In the genomic region with DNA sequence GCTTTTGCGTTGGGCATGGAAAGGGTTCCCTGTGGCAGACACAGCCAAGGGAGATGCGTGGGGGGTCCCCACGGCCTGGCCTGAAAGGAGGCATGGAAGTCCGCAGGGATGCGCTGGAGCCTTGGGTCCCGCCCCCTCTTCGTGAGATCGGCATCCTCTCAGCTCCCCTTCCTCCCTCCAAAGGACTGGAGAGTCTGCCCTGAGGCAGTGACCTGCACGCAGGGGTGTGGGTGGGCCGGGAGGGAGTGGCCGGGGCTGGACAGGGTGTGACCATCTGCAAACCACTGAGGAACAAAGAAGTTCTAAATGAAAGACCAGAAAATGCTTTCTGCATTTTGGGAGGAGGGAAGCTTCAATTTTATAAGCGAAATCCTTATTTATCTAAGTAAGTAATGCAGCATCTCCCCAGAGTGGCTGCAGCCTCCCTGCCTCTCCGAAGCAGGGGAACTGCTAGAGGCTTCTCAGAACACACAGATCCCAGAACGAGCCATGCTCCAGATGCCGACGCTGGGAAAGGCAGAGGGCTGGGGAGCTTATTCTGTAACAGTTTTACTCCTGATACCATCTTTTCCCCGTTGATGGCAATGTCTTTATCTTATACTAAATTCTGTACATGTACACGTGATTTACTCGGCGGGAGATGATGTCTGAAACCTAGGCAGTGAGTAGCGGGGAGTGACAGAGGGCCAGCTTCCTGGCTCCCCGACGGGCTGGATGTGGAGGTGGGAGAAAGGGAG, we compare ENCODE assay signal across 15 cellular contexts.
DNase-seq lines count a peak whose midpoint lies in the region; ATAC-seq, FAIRE-seq and TF ChIP-seq lines count a peak whose summit lies in the region.
"Had no signal": no experiment of that assay in that cellular context is flagged by ENCODE, and none has a peak within 500 bp of the region (broad histone marks: within the 10 kb centered on the region; RNA-seq: fewer than 3 reads in every experiment).

No MANE protein-coding gene starts in this region.

- no peaks in the 10 kb centered on the region for H4K20me1 ChIP-seq in SK-N-SH (ENCODE audit: insufficient read depth)

- POLR2A ChIA-PET in SK-N-SH (lab: Yijun Ruan, JAX) = no interaction called here

- intact Hi-C loops in kidney (cut with DNase I) = no loop called here
- intact Hi-C loops in sigmoid colon (cut with DNase I) = no loop called here
- intact Hi-C loops in uterus (cut with DNase I; ENCODE audit: low total_unique reads) = no loop called here

- no peak for TF ChIP-seq CTCF in SK-N-SH (IDR thresholded peaks at IDR 0.05)
- TF ChIP-seq CTCF in kidney (IDR thresholded peaks at IDR 0.05; ENCODE audit: borderline replicate concordance, extremely low read depth, insufficient read depth) = no peak
- TF ChIP-seq CTCF in sigmoid colon (IDR thresholded peaks at IDR 0.05) = no peak
- no peak for TF ChIP-seq CTCF in uterus (IDR thresholded peaks at IDR 0.05)

- ATAC-seq in SK-N-SH treated with all-trans-retinoic acid at 6 μM for 48 hours = no peak
- ATAC-seq: activated T-cell treated with anti-CD3 and anti-CD28 coated beads, Interleukin-2, amount 50 U/mL, for 4 hours; PC-3 had no signal

- H3K79me2 ChIP-seq in SK-N-SH (ENCODE audit: insufficient read depth) = no peaks in the 10 kb centered on the region

- H3F3A ChIP-seq in SK-N-SH (replicated peaks; ENCODE audit: insufficient read depth) = no peaks in the 10 kb centered on the region

- no peak overlapping the region for H2AFZ ChIP-seq in SK-N-SH (ENCODE audit: low read depth)

- TF ChIP-seq POLR2A in sigmoid colon (IDR thresholded peaks at IDR 0.05) = no peak
- TF ChIP-seq POLR2A in uterus (IDR thresholded peaks at IDR 0.05) = no peak

- WGBS in SK-N-SH (ENCODE audit: low lambda C conversion rate) = 74% methylated on average over 23 of the region's 23 CpGs
- WGBS in sigmoid colon, 2 donors = 86 to 88% methylated on average over 23 of the region's 23 CpGs

- H3K27ac ChIP-seq in SK-N-SH (ENCODE audit: low read depth in 2 of 2, low read length in 1 of 2) = peak overlapping the region in 1 of 2 experiments; percentile 71; a peak in 2 of 4 replicates
- no peak overlapping the region for H3K27ac ChIP-seq in kidney (ENCODE audit: low read depth in 2 of 2, low read length in 2 of 2)
- peak overlapping the region in 3 of 4 donors; percentile 62 to 99 (median 90) for H3K27ac ChIP-seq in sigmoid colon
- peak overlapping the region; percentile 44 to 92 for H3K27ac ChIP-seq in uterus

- TF ChIP-seq EP300 in SK-N-SH (IDR thresholded peaks at IDR 0.05; ENCODE audit: borderline replicate concordance in 1 of 2, low read depth in 1 of 2, low read length in 1 of 2) (peak in 1 of 2 experiments; percentile 44; a peak in 1 of 4 replicates), sigmoid colon (IDR thresholded peaks at IDR 0.05) (no peak)

- H3K9ac ChIP-seq in SK-N-SH = no peak overlapping the region
- H3K9ac ChIP-seq in kidney (ENCODE audit: low read length in 2 of 2) = no peak overlapping the region

- H3K9me3 ChIP-seq in SK-N-SH (no peaks in the 10 kb centered on the region), kidney (ENCODE audit: control insufficient read depth in 1 of 2, low read length in 2 of 2) (no peaks in the 10 kb centered on the region), sigmoid colon (no peaks in the 10 kb centered on the region), uterus (no peaks in the 10 kb centered on the region)

- no peaks in the 10 kb centered on the region for H3K9me2 ChIP-seq in SK-N-SH

- no peak overlapping the region for H3K4me2 ChIP-seq in SK-N-SH

- H3K27me3 ChIP-seq in SK-N-SH (ENCODE audit: insufficient read depth) = no peaks in the 10 kb centered on the region
- H3K27me3 ChIP-seq in sigmoid colon = no peaks in the 10 kb centered on the region
- no peaks in the 10 kb centered on the region for H3K27me3 ChIP-seq in uterus

- TF ChIP-seq RAD21 in SK-N-SH (IDR thresholded peaks at IDR 0.05; ENCODE audit: low read length) = no peak

- no peak overlapping the region for H3K4me3 ChIP-seq in SK-N-SH (ENCODE audit: low read depth in 2 of 2, low read length in 1 of 2)
- H3K4me3 ChIP-seq in kidney (ENCODE audit: low read length in 2 of 2) = no peak overlapping the region
- H3K4me3 ChIP-seq in sigmoid colon = no peak overlapping the region
- H3K4me3 ChIP-seq in uterus = no peak overlapping the region

- no peak for FAIRE-seq in kidney (lab: Jason Lieb, UNC)

- DNase-seq in SK-N-SH (peak; percentile 73), kidney (peak; percentile 43), sigmoid colon (no peak), uterus (no peak), DMS53 treated with DMSO at 0.1 percent for 48 hours (lab: John Stamatoyannopoulos, UW; ENCODE audit: unreplicated experiment) (no peak), DMS53 (lab: John Stamatoyannopoulos, UW) (no peak), NCI-H2029 treated with DMSO at 0.1 percent for 48 hours (lab: John Stamatoyannopoulos, UW) (no peak)
- DNase-seq: activated CD4-positive, alpha-beta memory T cell treated with anti-CD3 and anti-CD28 coated beads for 36 hours; activated T-cell treated with anti-CD3 and anti-CD28 coated beads, Interleukin-2, amount 50 U/mL, for 4 hours; DND-41; effector memory CD4-positive, alpha-beta T cell; MV-4-11; NCI-H2081 treated with DMSO at 0.1 percent for 48 hours; PC-3 had no signal

- H3K4me1 ChIP-seq in SK-N-SH (ENCODE audit: control insufficient read depth in 1 of 2, insufficient read depth in 2 of 2, low read depth in 1 of 2, low read length in 1 of 2) (peaks cover 23 to 93% of the 10 kb centered on the region in 2 experiments; a peak in 3 of 4 replicates), kidney (ENCODE audit: control insufficient read depth in 1 of 2, insufficient read depth in 1 of 2, low read depth in 1 of 2, low read length in 2 of 2) (peaks cover 23 to 27% of the 10 kb centered on the region in 2 donors), sigmoid colon (peaks cover 0 to 79% (median 63%) of the 10 kb centered on the region in 4 donors), uterus (peaks cover 12 to 28% of the 10 kb centered on the region in 2 donors)

- CTCF ChIA-PET in SK-N-SH (lab: Yijun Ruan, JAX) = interaction anchor here (0.9 to 4.4 kb wide), 13 partner anchors 20 to 414 kb away, joined by 3 to 17 read pairs (median 7); no protein-coding TSS in a partner anchor

- peaks cover 0 to 7% of the 10 kb centered on the region in 2 experiments for H3K36me3 ChIP-seq in SK-N-SH (replicated peaks in 1 of 2; ENCODE audit: control insufficient read depth in 1 of 2, insufficient read depth in 2 of 2, low read length in 1 of 2)
- H3K36me3 ChIP-seq in kidney (ENCODE audit: control insufficient read depth in 1 of 2, insufficient read depth in 2 of 2, low read length in 2 of 2) = peaks cover 0 to under 1% of the 10 kb centered on the region in 2 donors
- peaks cover 0 to 25% (median 0%) of the 10 kb centered on the region in 4 donors for H3K36me3 ChIP-seq in sigmoid colon
- H3K36me3 ChIP-seq in uterus = no peaks in the 10 kb centered on the region

TF ChIP-seq in SK-N-SH, 30 proteins besides CTCF, POLR2A, EP300 and RAD21:
- TF ChIP-seq GATA2 (CRISPR knock-in tag; IDR thresholded peaks at IDR 0.05) = peak; percentile 83
- peak; percentile 69; the same call in 1 of the 2 replicates for TF ChIP-seq MXI1 (IDR thresholded peaks at IDR 0.05; ENCODE audit: low read depth, low read length)
- TF ChIP-seq SIN3A (IDR thresholded peaks at IDR 0.05; ENCODE audit: borderline replicate concordance, low read depth, low read length) = no peak
- TF ChIP-seq CHD2 (IDR thresholded peaks at IDR 0.05; ENCODE audit: low read length, partially characterized antibody) = peak; percentile 7
- no peak for TF ChIP-seq JUND (IDR thresholded peaks at IDR 0.05)
- TF ChIP-seq, protein P1, sequence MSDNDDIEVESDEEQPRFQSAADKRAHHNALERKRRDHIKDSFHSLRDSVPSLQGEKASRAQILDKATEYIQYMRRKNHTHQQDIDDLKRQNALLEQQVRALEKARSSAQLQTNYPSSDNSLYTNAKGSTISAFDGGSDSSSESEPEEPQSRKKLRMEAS (IDR thresholded peaks at IDR 0.05; ENCODE audit: low read depth) = no peak
- peak; percentile 59; the same call in 1 of the 2 replicates for TF ChIP-seq RCOR1 (IDR thresholded peaks at IDR 0.05; ENCODE audit: low read length)
- TF ChIP-seq RXRA (IDR thresholded peaks at IDR 0.05; ENCODE audit: borderline replicate concordance, low read depth) = no peak

TF ChIP-seq in SK-N-SH treated with all-trans-retinoic acid at 6 μM for 48 hours, 23 proteins besides CTCF, POLR2A, EP300 and RAD21 (continues in another document):
- TF ChIP-seq, protein P2, sequence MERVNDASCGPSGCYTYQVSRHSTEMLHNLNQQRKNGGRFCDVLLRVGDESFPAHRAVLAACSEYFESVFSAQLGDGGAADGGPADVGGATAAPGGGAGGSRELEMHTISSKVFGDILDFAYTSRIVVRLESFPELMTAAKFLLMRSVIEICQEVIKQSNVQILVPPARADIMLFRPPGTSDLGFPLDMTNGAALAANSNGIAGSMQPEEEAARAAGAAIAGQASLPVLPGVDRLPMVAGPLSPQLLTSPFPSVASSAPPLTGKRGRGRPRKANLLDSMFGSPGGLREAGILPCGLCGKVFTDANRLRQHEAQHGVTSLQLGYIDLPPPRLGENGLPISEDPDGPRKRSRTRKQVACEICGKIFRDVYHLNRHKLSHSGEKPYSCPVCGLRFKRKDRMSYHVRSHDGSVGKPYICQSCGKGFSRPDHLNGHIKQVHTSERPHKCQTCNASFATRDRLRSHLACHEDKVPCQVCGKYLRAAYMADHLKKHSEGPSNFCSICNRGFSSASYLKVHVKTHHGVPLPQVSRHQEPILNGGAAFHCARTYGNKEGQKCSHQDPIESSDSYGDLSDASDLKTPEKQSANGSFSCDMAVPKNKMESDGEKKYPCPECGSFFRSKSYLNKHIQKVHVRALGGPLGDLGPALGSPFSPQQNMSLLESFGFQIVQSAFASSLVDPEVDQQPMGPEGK (CRISPR knock-in tag; IDR thresholded peaks at IDR 0.05; ENCODE audit: borderline replicate concordance) = no peak
- TF ChIP-seq PPARA (CRISPR knock-in tag; IDR thresholded peaks at IDR 0.05; ENCODE audit: borderline replicate concordance) = no peak
- TF ChIP-seq SNAI2 (CRISPR knock-in tag; IDR thresholded peaks at IDR 0.05) = no peak
- no peak for TF ChIP-seq ESRRG (CRISPR knock-in tag; IDR thresholded peaks at IDR 0.05)

Comparison
In these comparisons a context has a peak if more than half of its experiments do, and no peak if none do; other contexts are left out.
1. DNase-seq: peak in SK-N-SH (single experiment) and kidney (single experiment); none in sigmoid colon (single experiment), uterus (0 of 2), DMS53 treated with DMSO at 0.1 percent for 48 hours (single experiment), DMS53 (single experiment) and NCI-H2029 treated with DMSO at 0.1 percent for 48 hours (single experiment).
2. H3K27ac ChIP-seq: peak in sigmoid colon (3 of 4) and uterus (2 of 2); none in kidney (0 of 2).